10 cellular contexts compared by ENCODE assay signal in the genomic region with DNA sequence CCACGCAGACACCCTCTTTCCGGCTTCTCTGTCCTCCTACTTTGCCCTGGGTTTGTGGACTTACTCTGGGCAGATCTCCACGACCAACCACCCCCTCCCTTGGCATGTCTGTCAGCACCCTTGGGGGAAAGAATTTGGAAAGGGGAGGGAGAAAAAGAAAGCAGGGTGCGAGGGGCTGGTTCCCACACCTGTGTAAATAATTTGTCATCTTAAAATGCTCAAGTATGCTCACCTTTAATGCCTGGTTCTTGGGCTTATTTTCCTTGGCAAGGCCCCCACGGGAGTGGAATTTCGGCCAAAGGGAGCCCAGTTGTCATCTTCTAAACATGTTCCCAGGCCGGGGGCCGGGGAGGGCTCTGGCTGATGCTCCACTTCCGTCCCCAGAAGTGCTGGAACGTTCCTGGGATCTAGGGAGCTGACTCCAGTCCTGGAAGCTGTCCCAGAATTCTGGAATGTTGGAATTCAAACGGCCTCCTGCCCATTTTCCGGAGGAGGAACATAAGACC.
DNase-seq lines count a peak whose midpoint lies in the region; ATAC-seq and TF ChIP-seq lines count a peak whose summit lies in the region.
"Had no signal": no experiment of that assay in that cellular context is flagged by ENCODE, and none has a peak within 500 bp of the region (broad histone marks: within the 10 kb centered on the region; RNA-seq: fewer than 3 reads in every experiment).

No MANE protein-coding gene starts in this region.

- ATAC-seq in SK-N-SH treated with all-trans-retinoic acid at 6 μM for 48 hours, result no peak; the same call in 2 of the 3 replicates
- ATAC-seq in gastroesophageal sphincter, result peak; percentile 60
- ATAC-seq in GM21825 (IDR thresholded peaks at IDR 0.05; ENCODE audit: unreplicated experiment), result no peak
- ATAC-seq in GM19455 (IDR thresholded peaks at IDR 0.05; ENCODE audit: unreplicated experiment), result no peak
- no peak for ATAC-seq in HG03457 (IDR thresholded peaks at IDR 0.05; ENCODE audit: unreplicated experiment)

- H3K9ac ChIP-seq in parathyroid adenoma, result no peak overlapping the region

- H3K36me3 ChIP-seq in gastroesophageal sphincter (no peaks in the 10 kb centered on the region), parathyroid adenoma (ENCODE audit: control insufficient read depth, insufficient read depth, low read length) (no peaks in the 10 kb centered on the region)

- TF ChIP-seq EP300 in gastroesophageal sphincter (IDR thresholded peaks at IDR 0.05), result no peak

- peaks cover 0 to 46% (median 25%) of the 10 kb centered on the region in 3 donors for H3K4me1 ChIP-seq in gastroesophageal sphincter
- H3K4me1 ChIP-seq in parathyroid adenoma, result no peaks in the 10 kb centered on the region

- WGBS in gastroesophageal sphincter (ENCODE audit: low coverage in 1 of 2), 2 donors, result 0% methylated on average over 1 to 4 of the region's 12 CpGs

- H3K27me3 ChIP-seq in gastroesophageal sphincter, result no peaks in the 10 kb centered on the region
- no peaks in the 10 kb centered on the region for H3K27me3 ChIP-seq in parathyroid adenoma (ENCODE audit: control insufficient read depth, insufficient read depth, low read length)

- H3K4me2 ChIP-seq in parathyroid adenoma (ENCODE audit: low read length), result no peak overlapping the region

- DNase-seq in AG10803 (ENCODE audit: low read depth), result peak; percentile 94
- no peak for DNase-seq in stimulated activated naive CD4-positive, alpha-beta T cell treated with Interleukin-2 at 50 U/mL for 16 hours (lab: John Stamatoyannopoulos, UW)
- DNase-seq: CD4-positive, alpha-beta T cell; NCI-H1694 treated with DMSO at 0.1 percent for 48 hours had no signal

- H2AFZ ChIP-seq in parathyroid adenoma, result no peak overlapping the region

- no peak overlapping the region for H3K4me3 ChIP-seq in AG10803 (ENCODE audit: low read length)
- H3K4me3 ChIP-seq in gastroesophageal sphincter, result no peak overlapping the region
- no peak overlapping the region for H3K4me3 ChIP-seq in parathyroid adenoma (ENCODE audit: low read depth, low read length)

- H3K27ac ChIP-seq in gastroesophageal sphincter, result peak overlapping the region; percentile 7 to 90 (median 76)
- peak overlapping the region; percentile 33 for H3K27ac ChIP-seq in parathyroid adenoma

- TF ChIP-seq POLR2A in gastroesophageal sphincter (IDR thresholded peaks at IDR 0.05), result no peak

- H3K79me2 ChIP-seq in parathyroid adenoma, result no peaks in the 10 kb centered on the region

- TF ChIP-seq CTCF in AG10803 (conservative IDR thresholded peaks at IDR 0.05; ENCODE audit: low read length), result no peak
- TF ChIP-seq CTCF in gastroesophageal sphincter (IDR thresholded peaks at IDR 0.05), result no peak
- no peak for TF ChIP-seq CTCF in parathyroid adenoma (IDR thresholded peaks at IDR 0.05)

- no peaks in the 10 kb centered on the region for H3K9me3 ChIP-seq in gastroesophageal sphincter
- H3K9me3 ChIP-seq in parathyroid adenoma (ENCODE audit: control insufficient read depth, low read length), result no peaks in the 10 kb centered on the region

TF ChIP-seq in SK-N-SH treated with all-trans-retinoic acid at 6 μM for 48 hours, 23 proteins besides CTCF, POLR2A, EP300 and RAD21:
- peak; percentile 59 for TF ChIP-seq ISL1 (CRISPR knock-in tag; IDR thresholded peaks at IDR 0.05)
- TF ChIP-seq PATZ1 (CRISPR knock-in tag; IDR thresholded peaks at IDR 0.05; ENCODE audit: borderline replicate concordance), result peak; percentile 31; the same call in 1 of the 2 replicates
- TF ChIP-seq ZFP30 (CRISPR knock-in tag; IDR thresholded peaks at IDR 0.05), result no peak
